In genomic region chr7:50661345-50662058, GRCh38 we compare ENCODE assay signal across 8 cellular contexts.
DNase-seq lines count a peak whose midpoint lies in the region; ATAC-seq and FAIRE-seq lines count a peak whose summit lies in the region.

No MANE protein-coding gene starts in this region.

- ATAC-seq in GM18499 (IDR thresholded peaks at IDR 0.05; ENCODE audit: insufficient read depth, unreplicated experiment) (peak; percentile 35), GM21447 (IDR thresholded peaks at IDR 0.05; ENCODE audit: unreplicated experiment) (peak; percentile 50), HG03558 (IDR thresholded peaks at IDR 0.05; ENCODE audit: extremely low read depth, unreplicated experiment) (peak; percentile 27)
- peak; percentile 47 for ATAC-seq in effector memory CD8-positive, alpha-beta T cell (replicated peaks)

- no peak overlapping the region for H3K27ac ChIP-seq in GM23248

- no peak for FAIRE-seq in urothelium cell line (lab: Jason Lieb, UNC)

- H3K9me2 ChIP-seq in GM23248 (ENCODE audit: insufficient read depth), result no peaks in the 10 kb centered on the region

- H4K20me1 ChIP-seq in GM23248 (ENCODE audit: insufficient read depth), result peaks cover 31% of the 10 kb centered on the region; the same call in 1 of the 2 replicates

- no peaks in the 10 kb centered on the region for H3K27me3 ChIP-seq in GM23248 (replicated peaks; ENCODE audit: insufficient read depth)

- H3K9me3 ChIP-seq in GM23248 (ENCODE audit: low read depth), result no peaks in the 10 kb centered on the region

- H3K9me3 Mint-ChIP-seq in effector memory CD8-positive, alpha-beta T cell, result no peaks in the 10 kb centered on the region

- H3F3A ChIP-seq in GM23248 (ENCODE audit: insufficient read depth), result peaks cover 29% of the 10 kb centered on the region

- H3K4me1 Mint-ChIP-seq in effector memory CD8-positive, alpha-beta T cell (ENCODE audit: low read depth in 2 of 2), result peaks cover 59 to 64% of the 10 kb centered on the region in 2 donors

- no peaks in the 10 kb centered on the region for H3K36me3 ChIP-seq in GM23248 (ENCODE audit: low read depth)

- no peak overlapping the region for H3K9ac ChIP-seq in GM23248

- peaks cover 28% of the 10 kb centered on the region for H3K4me1 ChIP-seq in GM23248 (ENCODE audit: insufficient read depth)

- peaks cover 5% of the 10 kb centered on the region for H3K36me3 Mint-ChIP-seq in effector memory CD8-positive, alpha-beta T cell (ENCODE audit: insufficient read depth)

- no peaks in the 10 kb centered on the region for H3K27me3 Mint-ChIP-seq in effector memory CD8-positive, alpha-beta T cell

- no peak overlapping the region for H2AFZ ChIP-seq in GM23248

- DNase-seq in effector memory CD8-positive, alpha-beta T cell, result peak; percentile 12 to 23 (median 18)
- DNase-seq in urothelium cell line (ENCODE audit: low spot score), result no peak
- DNase-seq in cortex of kidney (lab: John Stamatoyannopoulos, UW), result no peak
- DNase-seq in cerebellum (ENCODE audit: low spot score), result no peak
- DNase-seq in GM23248, result no peak

- peak overlapping the region; percentile 90 to 96 for H3K4me3 Mint-ChIP-seq in effector memory CD8-positive, alpha-beta T cell

- H3K4me2 ChIP-seq in GM23248 (ENCODE audit: unreplicated experiment), result no peak overlapping the region

- in situ Hi-C loops in GM23248 (cut with MboI), result loop anchor here (10.0 kb wide), 1 partner anchor 187 kb away; no protein-coding TSS in a partner anchor

- H3K27ac Mint-ChIP-seq in effector memory CD8-positive, alpha-beta T cell, result peak overlapping the region; percentile 54 to 91

- H3K4me3 ChIP-seq in GM23248, result no peak overlapping the region

- no peaks in the 10 kb centered on the region; the same call in 1 of the 2 replicates for H3K79me2 ChIP-seq in GM23248 (ENCODE audit: insufficient read depth)

- WGBS in GM23248 (ENCODE audit: low coverage in 1 of 2, low lambda C conversion rate in 2 of 2, missing lambda C conversion rate in 2 of 2), 2 experiments, result 72 to 74% methylated on average over 10 of the region's 10 CpGs

Comparison
In these comparisons a context has a peak if more than half of its experiments do, and no peak if none do; other contexts are left out.
1. DNase-seq: peak in effector memory CD8-positive, alpha-beta T cell (3 of 3); none in urothelium cell line (single experiment), cortex of kidney (single experiment), cerebellum (single experiment) and GM23248 (single experiment).
2. Peak in every context shown above with its lines, with median percentiles within 50 percentile points of each other: ATAC-seq.